8 cellular contexts compared by ENCODE assay signal in genomic region chr21:17514124-17514481, GRCh38. TPM values are rescaled to one million over a fixed set of nuclear protein-coding genes. Genes with fewer than 3 reads are reported as not detected.
DNase-seq lines count a peak whose midpoint lies in the region; ATAC-seq and TF ChIP-seq lines count a peak whose summit lies in the region.

No MANE protein-coding gene starts in this region.

- POLR2A ChIA-PET in SK-N-SH (lab: Yijun Ruan, JAX), result interaction anchor here (0.8 to 0.9 kb wide), 3 partner anchors 13 to 41 kb away, joined by 4 to 5 read pairs (median 4); no protein-coding TSS in a partner anchor

- H3K9me3 ChIP-seq in SK-N-SH (no peaks in the 10 kb centered on the region), esophagus muscularis mucosa (no peaks in the 10 kb centered on the region)

- H3K4me1 Mint-ChIP-seq in progenitor cell of endocrine pancreas (ENCODE audit: low read depth), result peaks cover 17% of the 10 kb centered on the region

- peak; percentile 70 for DNase-seq in HT-29 (ENCODE audit: low spot score)
- no peak for DNase-seq in SK-N-SH
- DNase-seq in esophagus muscularis mucosa (ENCODE audit: extremely low spot score), result no peak
- no peak for DNase-seq in progenitor cell of endocrine pancreas (ENCODE audit: low spot score, unreplicated experiment)
- no peak for DNase-seq in posterior cingulate gyrus
- no peak for DNase-seq in stimulated activated CD4-positive, alpha-beta T cell treated with anti-CD3 and anti-CD28 coated beads, Interleukin-4, amount 100 ng/mL, for 4 hours

- TF ChIP-seq EP300 in SK-N-SH (IDR thresholded peaks at IDR 0.05; ENCODE audit: borderline replicate concordance in 1 of 2, low read depth in 1 of 2, low read length in 1 of 2) (no peak), esophagus muscularis mucosa (IDR thresholded peaks at IDR 0.05) (no peak)

- peak overlapping the region; percentile 100 for H3K27ac Mint-ChIP-seq in progenitor cell of endocrine pancreas

- CTCF ChIA-PET in SK-N-SH (lab: Yijun Ruan, JAX), result interaction anchor here (0.7 to 2.8 kb wide), 8 partner anchors 15 to 127 kb away, joined by 3 to 14 read pairs (median 4); no protein-coding TSS in a partner anchor

- H3K79me2 ChIP-seq in SK-N-SH (ENCODE audit: insufficient read depth), result no peaks in the 10 kb centered on the region

- H2AFZ ChIP-seq in SK-N-SH (ENCODE audit: low read depth), result no peak overlapping the region

- WGBS in SK-N-SH (ENCODE audit: low lambda C conversion rate), result 71% methylated on average over 5 of the region's 5 CpGs
- WGBS in esophagus muscularis mucosa, result 40% methylated on average over 5 of the region's 5 CpGs

- intact Hi-C loops in esophagus muscularis mucosa (cut with DNase I), result no loop called here
- intact Hi-C loops in posterior cingulate gyrus (cut with DNase I), result loop anchor here (5.0 to 10.0 kb wide), 3 partner anchors 59 to 127 kb away; no protein-coding TSS in a partner anchor

- peaks cover 16% of the 10 kb centered on the region for H3K27me3 Mint-ChIP-seq in progenitor cell of endocrine pancreas

- H4K20me1 ChIP-seq in SK-N-SH (ENCODE audit: insufficient read depth), result no peaks in the 10 kb centered on the region

- peak overlapping the region; percentile 97 for H3K4me3 Mint-ChIP-seq in progenitor cell of endocrine pancreas (ENCODE audit: low read depth)

- no peak overlapping the region; the same call in 1 of the 2 replicates for H3K4me2 ChIP-seq in SK-N-SH

- H3K27me3 ChIP-seq in SK-N-SH (ENCODE audit: insufficient read depth) (0 out of 2 replicates have a peak, but pooled peaks cover 7% of the 10 kb centered on the region), esophagus muscularis mucosa (peaks cover 0 to 34% (median 6%) of the 10 kb centered on the region in 4 donors)

- H3K4me1 ChIP-seq in SK-N-SH (ENCODE audit: control insufficient read depth in 1 of 2, insufficient read depth in 2 of 2, low read depth in 1 of 2, low read length in 1 of 2) (peaks cover 0 to 7% of the 10 kb centered on the region in 2 experiments; a peak in 2 of 4 replicates), esophagus muscularis mucosa (peaks cover 15 to 31% (median 25%) of the 10 kb centered on the region in 4 donors)

- H3K36me3 ChIP-seq in SK-N-SH (replicated peaks in 1 of 2; ENCODE audit: control insufficient read depth in 1 of 2, insufficient read depth in 2 of 2, low read length in 1 of 2), result no peaks in the 10 kb centered on the region
- no peaks in the 10 kb centered on the region for H3K36me3 ChIP-seq in esophagus muscularis mucosa

- no peak for TF ChIP-seq POLR2A in esophagus muscularis mucosa (IDR thresholded peaks at IDR 0.05; ENCODE audit: low read depth)

- H3K27ac ChIP-seq in SK-N-SH (ENCODE audit: low read depth in 2 of 2, low read length in 1 of 2) (no peak overlapping the region), esophagus muscularis mucosa (replicated peaks in 1 of 4) (no peak overlapping the region)

- TF ChIP-seq CTCF in SK-N-SH (IDR thresholded peaks at IDR 0.05) (no peak), esophagus muscularis mucosa (IDR thresholded peaks at IDR 0.05) (no peak), progenitor cell of endocrine pancreas (IDR thresholded peaks at IDR 0.05; ENCODE audit: unreplicated experiment) (no peak)

- no peaks in the 10 kb centered on the region for H3F3A ChIP-seq in SK-N-SH (replicated peaks; ENCODE audit: insufficient read depth)

- no peaks in the 10 kb centered on the region for H3K9me3 Mint-ChIP-seq in progenitor cell of endocrine pancreas (ENCODE audit: low read depth)

- no peak for TF ChIP-seq RAD21 in SK-N-SH (IDR thresholded peaks at IDR 0.05; ENCODE audit: low read length)

- H3K4me3 ChIP-seq in SK-N-SH (ENCODE audit: low read depth in 2 of 2, low read length in 1 of 2) (peak overlapping the region in 1 of 2 experiments; percentile 65; a peak in 2 of 4 replicates), esophagus muscularis mucosa (peak overlapping the region; percentile 63 to 81 (median 76))

- peaks cover 8% of the 10 kb centered on the region for H3K36me3 Mint-ChIP-seq in progenitor cell of endocrine pancreas (ENCODE audit: insufficient read depth)

- H3K9ac ChIP-seq in SK-N-SH, result no peak overlapping the region

- H3K9me2 ChIP-seq in SK-N-SH, result no peaks in the 10 kb centered on the region

- ATAC-seq in HG03432 (IDR thresholded peaks at IDR 0.05; ENCODE audit: unreplicated experiment), result no peak
- no peak for ATAC-seq in GM21367 (IDR thresholded peaks at IDR 0.05; ENCODE audit: unreplicated experiment)

TF ChIP-seq in SK-N-SH, 30 proteins besides CTCF, POLR2A, EP300 and RAD21:
- TF ChIP-seq YY1 (IDR thresholded peaks at IDR 0.05; ENCODE audit: low read depth) (no peak), FOSL2 (IDR thresholded peaks at IDR 0.05; ENCODE audit: borderline replicate concordance, low read depth) (0 out of 2 replicates have a peak, but pooled peaks have one; percentile 1)
TF ChIP-seq in SK-N-SH: peak in this region for 1.

RNA-seq across cellular contexts. Expression of gene CXADR, which starts 1.3 kb away (rescaled TPM):
- 17.4 and 24.7 TPM in 2 replicates for total RNA-seq in HT-29 (2014; rRNA removed; shearing (Covaris generic))
- 1.1 and 2.0 TPM in 2 replicates for polyA plus RNA-seq in SK-N-SH (2012; rRNA removed)
- 1.8 and 2.0 TPM in 2 replicates for polyA plus RNA-seq in SK-N-SH (2012; cell fraction: cytosol; rRNA removed)
- 0.36 and 0.87 TPM in 2 replicates for polyA plus RNA-seq in SK-N-SH (2012; cell fraction: nucleus; rRNA removed)
- total RNA-seq in esophagus muscularis mucosa (1 to 10 TPM in 2 of 4 donors, under 1 TPM in 2; 0.33 to 1.4 (median 0.82) TPM), progenitor cell of endocrine pancreas (58.1 and 65.9 TPM in 2 replicates)
